9 cellular contexts compared by ENCODE assay signal in genomic region chr4:70705856-70706461, GRCh38. TPM values are rescaled to one million over a fixed set of nuclear protein-coding genes. Genes with fewer than 3 reads are reported as not detected.
DNase-seq lines count a peak whose midpoint lies in the region; ATAC-seq and TF ChIP-seq lines count a peak whose summit lies in the region.
"Had no signal": no experiment of that assay in that cellular context is flagged by ENCODE, and none has a peak within 500 bp of the region (broad histone marks: within the 10 kb centered on the region; RNA-seq: fewer than 3 reads in every experiment).

No MANE protein-coding gene starts in this region.

- H3K4me2 ChIP-seq in DOHH2 (ENCODE audit: low read length) = peak overlapping the region; percentile 98

- ATAC-seq in HG03460 (IDR thresholded peaks at IDR 0.05; ENCODE audit: unreplicated experiment) (peak; percentile 0), body of pancreas (no peak), left lung (peak; percentile 6), HG03025 (IDR thresholded peaks at IDR 0.05; ENCODE audit: low FRiP score, unreplicated experiment) (no peak), HG02610 (IDR thresholded peaks at IDR 0.05; ENCODE audit: unreplicated experiment) (no peak)

- H3K27me3 ChIP-seq in DOHH2 (ENCODE audit: control insufficient read depth, low read length) (no peaks in the 10 kb centered on the region), body of pancreas (no peaks in the 10 kb centered on the region), left lung (peaks cover 0 to 5% of the 10 kb centered on the region in 2 donors), tibial artery (no peaks in the 10 kb centered on the region)

- 1 to 2% methylated on average over 14 to 17 of the region's 17 CpGs for WGBS in body of pancreas, 2 donors

- no peak for TF ChIP-seq POLR2A in body of pancreas (IDR thresholded peaks at IDR 0.05)

- H3K4me1 ChIP-seq in DOHH2 (ENCODE audit: control insufficient read depth, low read length) (peaks cover 70% of the 10 kb centered on the region), body of pancreas (peaks cover 41% of the 10 kb centered on the region), left lung (peaks cover 4 to 41% of the 10 kb centered on the region in 2 donors), tibial artery (peaks cover 0 to 29% (median 11%) of the 10 kb centered on the region in 4 donors)

- DNase-seq in body of pancreas = no peak
- DNase-seq in left lung = no peak
- DNase-seq in tibial artery = no peak
- DNase-seq in HPDE6-E6E7 (ENCODE audit: extremely low spot score) = no peak

- H3F3A ChIP-seq in DOHH2 (ENCODE audit: control insufficient read depth, insufficient read depth) = peaks cover 22% of the 10 kb centered on the region

- H3K4me3 ChIP-seq in DOHH2 (ENCODE audit: low read length) (peak overlapping the region; percentile 90), body of pancreas (peak overlapping the region; percentile 13 to 74), left lung (peak overlapping the region; percentile 73 to 77), tibial artery (peak overlapping the region; percentile 72 to 96)

- peak; percentile 22 for TF ChIP-seq CTCF in DOHH2 (IDR thresholded peaks at IDR 0.05; ENCODE audit: low read depth, low read length, poor library complexity, severe bottlenecking)
- no peak for TF ChIP-seq CTCF in body of pancreas (IDR thresholded peaks at IDR 0.05)
- TF ChIP-seq CTCF in left lung (IDR thresholded peaks at IDR 0.05) = no peak
- no peak for TF ChIP-seq CTCF in tibial artery (IDR thresholded peaks at IDR 0.05)

- H3K9me2 ChIP-seq in DOHH2 (replicated peaks; ENCODE audit: control insufficient read depth, low read length) = no peaks in the 10 kb centered on the region

- intact Hi-C loops in body of pancreas (cut with DNase I) (no loop called here), left lung (cut with DNase I) (no loop called here), tibial artery (cut with DNase I; ENCODE audit: low total_unique reads) (loop anchor here (2.0 kb wide), 1 partner anchor 17 kb away; the partner anchor contains the start of gene UTP3)

- H3K9me3 ChIP-seq in DOHH2 (ENCODE audit: control insufficient read depth, insufficient read depth, low read length) (no peaks in the 10 kb centered on the region), body of pancreas (no peaks in the 10 kb centered on the region), left lung (no peaks in the 10 kb centered on the region), tibial artery (no peaks in the 10 kb centered on the region)

- peaks cover 19% of the 10 kb centered on the region; the same call in 1 of the 2 replicates for H3K36me3 ChIP-seq in DOHH2 (ENCODE audit: control insufficient read depth, low read length)
- H3K36me3 ChIP-seq in body of pancreas (replicated peaks in 1 of 2; ENCODE audit: insufficient read depth in 1 of 2, low read depth in 2 of 2) = no peaks in the 10 kb centered on the region
- H3K36me3 ChIP-seq in left lung = no peaks in the 10 kb centered on the region
- H3K36me3 ChIP-seq in tibial artery = no peaks in the 10 kb centered on the region

- H3K27ac ChIP-seq in DOHH2 (ENCODE audit: low read depth, low read length) = peak overlapping the region; percentile 95
- H3K27ac ChIP-seq in body of pancreas = peak overlapping the region; percentile 91 to 96 (median 92)
- H3K27ac ChIP-seq in left lung = peak overlapping the region; percentile 95 to 97
- H3K27ac ChIP-seq in tibial artery = peak overlapping the region; percentile 91 to 95

- no peaks in the 10 kb centered on the region for H4K20me1 ChIP-seq in DOHH2 (ENCODE audit: control insufficient read depth, insufficient read depth, low read depth, low read length)

- peaks cover 64% of the 10 kb centered on the region for H3K79me2 ChIP-seq in DOHH2 (ENCODE audit: control insufficient read depth, low read length)

RNA-seq across cellular contexts. Expression of gene RUFY3, which starts 15.8 kb away (rescaled TPM):
- total RNA-seq in body of pancreas (10 to 100 TPM; 46.4 to 62.6 TPM), left lung (10 to 100 TPM; 59.9 to 65.5 TPM)

RNA-seq across cellular contexts. Expression of gene UTP3, which starts 17.6 kb away (rescaled TPM):
- 10 to 100 TPM; 12.5 to 15.5 TPM for total RNA-seq in body of pancreas
- total RNA-seq in left lung = 10 to 100 TPM; 21.5 to 28.0 TPM

RNA-seq across cellular contexts. Expression of gene JCHAIN, which starts 39.7 kb away (rescaled TPM):
- total RNA-seq in body of pancreas = 10 to 100 TPM; 13.2 to 27.7 TPM
- 100 to 1,000 TPM in 1 of 2 donors, 10 to 100 TPM in 1; 92.6 to 184 TPM for total RNA-seq in left lung
- total RNA-seq: SK-MEL-5 had no signal

Comparison
In these comparisons a context has a peak if more than half of its experiments do, and no peak if none do; other contexts are left out.
1. ATAC-seq: peak in HG03460 (single experiment) and left lung (single experiment); none in body of pancreas (single experiment), HG03025 (single experiment) and HG02610 (single experiment).
2. Peak in every context shown above with its lines, with median percentiles within 50 percentile points of each other: H3K27ac ChIP-seq and H3K4me3 ChIP-seq.